26 cellular contexts compared by ENCODE assay signal in genomic region chr15:66560856-66561525, GRCh38. TPM values are rescaled to one million over a fixed set of nuclear protein-coding genes. Genes with fewer than 3 reads are reported as not detected.
"Had no signal": no experiment of that assay in that cellular context is flagged by ENCODE, and none has a peak within 500 bp of the region (broad histone marks: within the 10 kb centered on the region; RNA-seq: fewer than 3 reads in every experiment).

No MANE protein-coding gene starts in this region.

- H3K27ac Mint-ChIP-seq: activated CD4-positive, alpha-beta memory T cell treated with anti-CD3 and anti-CD28 coated beads, Interleukin-2, amount 10 ng/mL, durations not matched to agents 7 days and 5 days; activated CD4-positive, alpha-beta T cell treated with anti-CD3 and anti-CD28 coated beads for 36 hours; activated naive CD4-positive, alpha-beta T cell treated with anti-CD3 and anti-CD28 coated beads for 36 hours; activated naive CD8-positive, alpha-beta T cell; activated T-helper 17 cell treated with anti-CD3 and anti-CD28 coated beads, Interleukin-2, amount 50 U/mL, for 72 hours; T-cell had no signal

- H3K9me3 Mint-ChIP-seq: activated CD4-positive, alpha-beta memory T cell treated with anti-CD3 and anti-CD28 coated beads, Interleukin-2, amount 10 ng/mL, durations not matched to agents 7 days and 5 days; activated naive CD4-positive, alpha-beta T cell treated with anti-CD3 and anti-CD28 coated beads for 36 hours; activated T-helper 17 cell treated with anti-CD3 and anti-CD28 coated beads, Interleukin-2, amount 50 U/mL, for 72 hours; T-cell had no signal

- H3K27ac ChIP-seq: PC-9, SK-N-MC, VCaP had no signal

- H3K4me1 Mint-ChIP-seq: activated CD4-positive, alpha-beta memory T cell treated with anti-CD3 and anti-CD28 coated beads, Interleukin-2, amount 10 ng/mL, durations not matched to agents 7 days and 5 days; activated CD4-positive, alpha-beta T cell treated with anti-CD3 and anti-CD28 coated beads for 36 hours; activated T-helper 17 cell treated with anti-CD3 and anti-CD28 coated beads, Interleukin-2, amount 50 U/mL, for 72 hours; T-cell had no signal

- H3K36me3 Mint-ChIP-seq: activated naive CD8-positive, alpha-beta T cell; T-cell had no signal

- H3K4me3 Mint-ChIP-seq: activated CD4-positive, alpha-beta memory T cell treated with anti-CD3 and anti-CD28 coated beads, Interleukin-2, amount 10 ng/mL, durations not matched to agents 7 days and 5 days; activated CD4-positive, alpha-beta T cell treated with anti-CD3 and anti-CD28 coated beads for 36 hours; activated naive CD4-positive, alpha-beta T cell treated with anti-CD3 and anti-CD28 coated beads for 36 hours; activated naive CD8-positive, alpha-beta T cell; activated T-helper 17 cell treated with anti-CD3 and anti-CD28 coated beads, Interleukin-2, amount 50 U/mL, for 72 hours; brain; T-cell had no signal

- H3K27me3 Mint-ChIP-seq: activated CD4-positive, alpha-beta memory T cell treated with anti-CD3 and anti-CD28 coated beads, Interleukin-2, amount 10 ng/mL, durations not matched to agents 7 days and 5 days; activated CD4-positive, alpha-beta T cell treated with anti-CD3 and anti-CD28 coated beads for 36 hours; activated naive CD8-positive, alpha-beta T cell; activated T-helper 17 cell treated with anti-CD3 and anti-CD28 coated beads, Interleukin-2, amount 50 U/mL, for 72 hours; T-cell had no signal

- H3K4me3 ChIP-seq: PC-9, SK-N-MC had no signal

- DNase-seq: activated CD4-positive, alpha-beta memory T cell treated with anti-CD3 and anti-CD28 coated beads, Interleukin-2, amount 10 ng/mL, durations not matched to agents 7 days and 5 days; activated CD4-positive, alpha-beta T cell treated with anti-CD3 and anti-CD28 coated beads for 36 hours; activated CD4-positive, alpha-beta T cell treated with anti-CD3 and anti-CD28 coated beads, Interleukin-2, amount 50 U/mL, for 1 hour; activated gamma-delta T cell; activated naive CD4-positive, alpha-beta T cell treated with anti-CD3 and anti-CD28 coated beads for 36 hours; activated T-cell treated with anti-CD3 and anti-CD28 coated beads for 4 hours; activated T-cell treated with anti-CD3 and anti-CD28 coated beads, Interleukin-2, amount 50 U/mL, for 48 hours; amygdala; Kasumi-1; NCI-H1105 treated with DMSO at 0.1 percent for 48 hours; NCI-H1436 treated with DMSO at 0.1 percent for 48 hours; NCI-H1930; NCI-H2171; NCI-H226; NCI-H526; PC-9; T-cell; T-helper 2 cell; T1000 had no signal

RNA-seq across cellular contexts. Expression of gene LCTL, which starts 4.8 kb away (rescaled TPM):
- total RNA-seq: activated CD4-positive, alpha-beta memory T cell treated with anti-CD3 and anti-CD28 coated beads, Interleukin-2, amount 10 ng/mL, durations not matched to agents 7 days and 5 days; activated CD4-positive, alpha-beta T cell treated with anti-CD3 and anti-CD28 coated beads for 36 hours; activated CD8-positive, alpha-beta memory T cell treated with anti-CD3 and anti-CD28 coated beads for 36 hours; activated naive CD4-positive, alpha-beta T cell treated with anti-CD3 and anti-CD28 coated beads for 36 hours; activated T-helper 17 cell treated with anti-CD3 and anti-CD28 coated beads, Interleukin-2, amount 50 U/mL, for 72 hours; NCI-H460; PC-9; T-cell had no signal
